Comparison of ENCODE assay signal across 8 cellular contexts in genomic region chr9:95127249-95128176, GRCh38.
A peak's percentile ranks its signal among the peaks of the same experiment; 100 is the strongest.
DNase-seq lines count a peak whose midpoint lies in the region; ATAC-seq and TF ChIP-seq lines count a peak whose summit lies in the region.

No MANE protein-coding gene starts in this region.

- H3K27ac ChIP-seq in HUES6 (ENCODE audit: low read depth, low read length) (no peak overlapping the region), heart right ventricle (peak overlapping the region in 1 of 10 donors; percentile 36), tibial artery (peak overlapping the region; percentile 63 to 70)

- TF ChIP-seq CTCF in GM13977 (IDR thresholded peaks at IDR 0.05; ENCODE audit: extremely low read depth, insufficient read depth, missing control alignments) (peak; percentile 99), heart right ventricle (IDR thresholded peaks at IDR 0.05) (peak; percentile 92 to 100 (median 98)), tibial artery (IDR thresholded peaks at IDR 0.05) (peak; percentile 95 to 98)

- intact Hi-C loops in heart right ventricle (cut with DNase I): loop anchor here (1.0 to 10.0 kb wide), 7 partner anchors 343 to 447 kb away; no protein-coding TSS in a partner anchor
- intact Hi-C loops in tibial artery (cut with DNase I; ENCODE audit: low total_unique reads): loop anchor here (5.0 kb wide), 1 partner anchor 345 kb away; no protein-coding TSS in a partner anchor

- peak; percentile 83 to 94 (median 90) for ATAC-seq in heart right ventricle

- no peaks in the 10 kb centered on the region for H3K9me3 ChIP-seq in HUES6 (ENCODE audit: control insufficient read depth, insufficient read depth, low read depth, low read length)
- no peaks in the 10 kb centered on the region for H3K9me3 ChIP-seq in heart right ventricle
- H3K9me3 ChIP-seq in tibial artery: no peaks in the 10 kb centered on the region

- H3K36me3 ChIP-seq in HUES6 (ENCODE audit: control insufficient read depth, insufficient read depth, low read length) (no peaks in the 10 kb centered on the region), heart right ventricle (no peaks in the 10 kb centered on the region), tibial artery (no peaks in the 10 kb centered on the region)

- H3K27me3 ChIP-seq in HUES6 (ENCODE audit: control insufficient read depth, insufficient read depth, low read length) (no peaks in the 10 kb centered on the region), heart right ventricle (no peaks in the 10 kb centered on the region), tibial artery (no peaks in the 10 kb centered on the region)

- H3K4me1 ChIP-seq in HUES6 (ENCODE audit: control insufficient read depth, insufficient read depth, low read length) (peaks cover 47% of the 10 kb centered on the region), heart right ventricle (peaks cover 0 to 11% (median 6%) of the 10 kb centered on the region in 9 donors), tibial artery (peaks cover 0 to 38% (median 14%) of the 10 kb centered on the region in 4 donors)

- DNase-seq in GM13977 (ENCODE audit: low spot score) (peak; percentile 82), SW480 (ENCODE audit: low spot score) (peak; percentile 59), amniotic epithelial cell (ENCODE audit: low read depth) (peak; percentile 64), heart right ventricle (peak; percentile 86 to 87), pons (ENCODE audit: low spot score) (peak; percentile 88), tibial artery (peak; percentile 92), GF-D8 (lab: John Stamatoyannopoulos, UW) (no peak)

- H3K4me3 ChIP-seq in HUES6 (ENCODE audit: low read depth, low read length): peak overlapping the region; percentile 54
- H3K4me3 ChIP-seq in heart right ventricle: peak overlapping the region in 9 of 10 donors; percentile 21 to 53 (median 43)
- peak overlapping the region; percentile 43 to 51 for H3K4me3 ChIP-seq in tibial artery

- in situ Hi-C loops in GM13977 (cut with MboI; ENCODE audit: low pct_unique_long_range_greater_than_20kb, low sequenced_read_pairs, unreplicated experiment): loop anchor here (5.0 kb wide), 1 partner anchor 445 kb away; no protein-coding TSS in a partner anchor

- H3K9ac ChIP-seq in HUES6 (ENCODE audit: low read length): no peak overlapping the region

- WGBS in heart right ventricle, 2 donors: 15 to 18% methylated on average over 35 of the region's 35 CpGs
